Comparison of ENCODE assay signal across 10 cellular contexts in the genomic region with DNA sequence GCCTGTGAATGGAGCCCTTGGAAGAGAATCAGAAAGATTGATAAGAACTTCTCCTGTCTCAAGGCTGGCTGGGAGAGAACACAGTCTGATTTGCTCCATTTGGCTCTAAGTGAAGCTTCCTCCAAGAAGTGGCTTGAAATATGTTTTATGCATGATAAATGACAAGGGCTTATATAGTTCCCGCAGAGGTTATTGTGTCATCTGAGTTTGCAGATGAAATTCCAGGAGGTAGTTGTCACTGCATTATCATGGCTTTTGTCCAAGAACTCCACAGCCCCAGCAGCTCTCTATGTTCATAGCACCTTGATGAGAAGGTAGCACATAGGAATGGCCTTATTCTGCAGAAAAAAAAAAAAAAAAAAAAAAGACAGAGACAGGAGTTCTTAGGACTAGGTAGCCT.
DNase-seq lines count a peak whose midpoint lies in the region; TF ChIP-seq lines count a peak whose summit lies in the region.
"Had no signal": no experiment of that assay in that cellular context is flagged by ENCODE, and none has a peak within 500 bp of the region (broad histone marks: within the 10 kb centered on the region; RNA-seq: fewer than 3 reads in every experiment).

No MANE protein-coding gene starts in this region.

- H3F3A ChIP-seq in smooth muscle cell (ENCODE audit: low read depth), result peaks cover 13% of the 10 kb centered on the region

- no peak for TF ChIP-seq EP300 in suprapubic skin (IDR thresholded peaks at IDR 0.05)

- no peak for TF ChIP-seq POLR2A in suprapubic skin (IDR thresholded peaks at IDR 0.05)

- H2AFZ ChIP-seq in smooth muscle cell (ENCODE audit: low read depth), result no peak overlapping the region

- no peaks in the 10 kb centered on the region for H3K79me2 ChIP-seq in smooth muscle cell (ENCODE audit: low read depth)

- no peak overlapping the region for H3K9ac ChIP-seq in smooth muscle cell (ENCODE audit: low read depth)

- H3K27ac ChIP-seq in SJCRH30, result no peak overlapping the region
- peak overlapping the region; percentile 85 for H3K27ac ChIP-seq in smooth muscle cell (ENCODE audit: low read depth)
- H3K27ac ChIP-seq in suprapubic skin, result no peak overlapping the region

- no peaks in the 10 kb centered on the region for H4K20me1 ChIP-seq in smooth muscle cell (ENCODE audit: low read depth)

- DNase-seq in HK-2 (ENCODE audit: unreplicated experiment), result peak; percentile 44
- DNase-seq in SJCRH30, result peak; percentile 19 to 52
- DNase-seq in foreskin fibroblast, result peak; percentile 69 to 78
- no peak for DNase-seq in smooth muscle cell (lab: John Stamatoyannopoulos, UW; ENCODE audit: unreplicated experiment)
- no peak for DNase-seq in activated CD4-positive, alpha-beta T cell treated with anti-CD3 and anti-CD28 coated beads, Interleukin-2, amount 50 U/mL, for 48 hours
- no peak for DNase-seq in NCI-H2171 treated with DMSO at 0.1 percent for 48 hours (lab: John Stamatoyannopoulos, UW)
- DNase-seq in suprapubic skin (ENCODE audit: low spot score in 2 of 2), result no peak
- DNase-seq: heart left ventricle; NCI-H1436 treated with DMSO at 0.1 percent for 48 hours; stimulated activated CD4-positive, alpha-beta T cell treated with anti-CD3 and anti-CD28 coated beads, Interleukin-12 subunit alpha, Interleukin-12 subunit beta, amount 100 ng/mL, for 4 hours had no signal

- H3K4me2 ChIP-seq in smooth muscle cell, result peak overlapping the region; percentile 67

- TF ChIP-seq CTCF in foreskin fibroblast (IDR thresholded peaks at IDR 0.05; ENCODE audit: low read depth, low read length) (no peak), smooth muscle cell (IDR thresholded peaks at IDR 0.05; ENCODE audit: borderline replicate concordance, insufficient read depth, poor library complexity, severe bottlenecking) (no peak), suprapubic skin (IDR thresholded peaks at IDR 0.05) (no peak)

- H3K4me1 ChIP-seq in SJCRH30 (peaks cover 36% of the 10 kb centered on the region), smooth muscle cell (ENCODE audit: low read depth) (peaks cover 25% of the 10 kb centered on the region), suprapubic skin (peaks cover 13% of the 10 kb centered on the region)

- H3K9me3 ChIP-seq in SJCRH30 (replicated peaks), result no peaks in the 10 kb centered on the region
- no peaks in the 10 kb centered on the region for H3K9me3 ChIP-seq in smooth muscle cell (replicated peaks; ENCODE audit: low read depth)
- no peaks in the 10 kb centered on the region for H3K9me3 ChIP-seq in suprapubic skin
- H3K9me3 ChIP-seq: heart left ventricle had no signal

- H3K4me3 ChIP-seq in SJCRH30 (no peak overlapping the region), foreskin fibroblast (ENCODE audit: low read depth in 1 of 2, low read length in 2 of 2) (no peak overlapping the region), smooth muscle cell (no peak overlapping the region), suprapubic skin (no peak overlapping the region)
- H3K4me3 ChIP-seq: heart left ventricle had no signal

- H3K36me3 ChIP-seq in SJCRH30 (no peaks in the 10 kb centered on the region), smooth muscle cell (ENCODE audit: low read depth) (no peaks in the 10 kb centered on the region), suprapubic skin (no peaks in the 10 kb centered on the region)
- H3K36me3 ChIP-seq: heart left ventricle had no signal

- no peaks in the 10 kb centered on the region for H3K27me3 ChIP-seq in SJCRH30
- no peaks in the 10 kb centered on the region for H3K27me3 ChIP-seq in smooth muscle cell (ENCODE audit: low read depth)
- H3K27me3 ChIP-seq in suprapubic skin, result no peaks in the 10 kb centered on the region
- H3K27me3 ChIP-seq: heart left ventricle had no signal

- 7% methylated on average over 1 of the region's 1 CpG for WGBS in smooth muscle cell (ENCODE audit: low lambda C conversion rate)
- 53% methylated on average over 1 of the region's 1 CpG for WGBS in suprapubic skin

Comparison
In these comparisons a context has a peak if more than half of its experiments do, and no peak if none do; other contexts are left out.
1. DNase-seq: peak in HK-2 (single experiment), SJCRH30 (2 of 2) and foreskin fibroblast (2 of 2); none in smooth muscle cell (single experiment), activated CD4-positive, alpha-beta T cell treated with anti-CD3 and anti-CD28 coated beads, Interleukin-2, amount 50 U/mL, for 48 hours (0 of 2), NCI-H2171 treated with DMSO at 0.1 percent for 48 hours (single experiment) and suprapubic skin (0 of 2).